Comparison of ENCODE assay signal across 13 cellular contexts in the genomic region with DNA sequence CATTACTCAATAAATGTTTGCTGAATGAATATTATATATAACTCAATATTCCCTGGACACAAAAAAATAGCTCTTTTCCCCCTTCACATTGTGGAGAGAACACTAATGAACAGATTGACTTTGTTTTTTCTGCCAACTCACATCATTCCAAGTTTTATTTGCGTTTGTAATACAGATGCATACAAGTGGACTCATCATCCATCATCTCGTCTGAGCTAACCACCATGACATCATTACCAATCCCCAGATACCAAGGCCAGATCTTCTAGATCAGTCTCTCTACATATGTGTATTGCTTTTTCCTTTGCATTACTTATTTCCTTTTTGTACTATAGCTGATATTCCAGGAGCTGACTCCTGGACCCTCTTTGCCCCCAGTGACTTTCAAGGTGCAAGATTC.
DNase-seq lines count a peak whose midpoint lies in the region; ATAC-seq and TF ChIP-seq lines count a peak whose summit lies in the region.
"Had no signal": no experiment of that assay in that cellular context is flagged by ENCODE, and none has a peak within 500 bp of the region (broad histone marks: within the 10 kb centered on the region; RNA-seq: fewer than 3 reads in every experiment).

No MANE protein-coding gene starts in this region.

- no peaks in the 10 kb centered on the region for H3K27me3 Mint-ChIP-seq in Calu3 (ENCODE audit: unreplicated experiment)

- H2BK15ac ChIP-seq in mesendoderm (replicated peaks; ENCODE audit: low read depth): no peak overlapping the region

- H3K36me3 Mint-ChIP-seq in Calu3 (ENCODE audit: insufficient read depth, unreplicated experiment): no peaks in the 10 kb centered on the region

- peaks cover 12% of the 10 kb centered on the region for H3K4me1 ChIP-seq in PC-3 (ENCODE audit: insufficient read depth, low read length)
- peaks cover 5% of the 10 kb centered on the region for H3K4me1 ChIP-seq in mesodermal cell (ENCODE audit: control insufficient read depth, insufficient read depth, low read length, poor library complexity, severe bottlenecking)
- H3K4me1 ChIP-seq in mesendoderm (ENCODE audit: control insufficient read depth, low read depth, low read length): peaks cover 3% of the 10 kb centered on the region

- no peaks in the 10 kb centered on the region for H3K27me3 ChIP-seq in PC-3 (ENCODE audit: low read length)
- no peaks in the 10 kb centered on the region for H3K27me3 ChIP-seq in mesendoderm (ENCODE audit: insufficient read depth, low read length, poor library complexity)
- H3K27me3 ChIP-seq: transverse colon had no signal

- peak overlapping the region; percentile 67 for H3K27ac Mint-ChIP-seq in Calu3 (ENCODE audit: unreplicated experiment)

- H2AK5ac ChIP-seq in mesendoderm (ENCODE audit: low read length): no peak overlapping the region

- intact Hi-C loops in Calu3 (cut with micrococcal nuclease; ENCODE audit: unreplicated experiment): no loop called here
- intact Hi-C loops in PC-3 (cut with micrococcal nuclease): no loop called here

- H3K18ac ChIP-seq in mesendoderm (ENCODE audit: low read length): no peak overlapping the region

- POLR2A ChIA-PET in PC-3 (lab: Charles Lee; ENCODE audit: unreplicated experiment): no interaction called here

- no peaks in the 10 kb centered on the region for H3K79me1 ChIP-seq in mesendoderm (ENCODE audit: low read length)

- H3F3A ChIP-seq in PC-3 (ENCODE audit: low read length, unreplicated experiment): no peaks in the 10 kb centered on the region

- no peaks in the 10 kb centered on the region for H4K20me1 ChIP-seq in PC-3 (ENCODE audit: low read length)

- no peak overlapping the region for H2AFZ ChIP-seq in PC-3 (ENCODE audit: low read length)

- DNase-seq in Calu3 (no peak), PC-3 (peak; percentile 54), NOMO-1 treated with dmso at 0.1 percent for 144 hours (lab: John Stamatoyannopoulos, UW; ENCODE audit: unreplicated experiment) (no peak), NCI-H69 (lab: John Stamatoyannopoulos, UW) (no peak), mesendoderm (no peak), germinal center (ENCODE audit: low spot score) (no peak)
- DNase-seq: right cardiac atrium, SIG-M5, transverse colon had no signal

- H3K36me3 ChIP-seq in PC-3 (ENCODE audit: low read depth, low read length) (no peaks in the 10 kb centered on the region), mesodermal cell (ENCODE audit: control insufficient read depth, insufficient read depth, low read length) (no peaks in the 10 kb centered on the region), mesendoderm (ENCODE audit: control insufficient read depth, insufficient read depth, low read length) (no peaks in the 10 kb centered on the region)
- H3K36me3 ChIP-seq: transverse colon had no signal

- peaks cover 3% of the 10 kb centered on the region for H3K9me3 Mint-ChIP-seq in Calu3 (ENCODE audit: low read depth, unreplicated experiment)

- no peak overlapping the region for H2BK5ac ChIP-seq in mesendoderm (ENCODE audit: low read length)

- no peak overlapping the region for H2BK120ac ChIP-seq in mesendoderm (ENCODE audit: low read depth, low read length)

- H3K4ac ChIP-seq in mesendoderm (ENCODE audit: low read depth, low read length): no peak overlapping the region

- 95 to 100% methylated on average over 1 to 2 of the region's 2 CpGs for WGBS in mesodermal cell (ENCODE audit: insufficient coverage in 2 of 2), 2 experiments
- no CpG with 5 or more reads among the region's 2 CpGs for WGBS in mesendoderm (ENCODE audit: extremely low coverage, insufficient coverage, low lambda C conversion rate)

- ATAC-seq in PC-3 (no peak), esophagus mucosa (peak; percentile 46)
- ATAC-seq: activated CD4-positive, CD25-positive, alpha-beta regulatory T cell treated with anti-CD3 and anti-CD28 coated beads, Interleukin-2, amount 50 U/mL, for 24 hours; right cardiac atrium had no signal

- no peaks in the 10 kb centered on the region for H3K9me2 ChIP-seq in PC-3 (replicated peaks; ENCODE audit: low read length)

- H3K27ac ChIP-seq in PC-3 (ENCODE audit: low read length) (no peak overlapping the region), mesodermal cell (ENCODE audit: low read depth, low read length, severe bottlenecking) (peak overlapping the region; percentile 23), mesendoderm (ENCODE audit: low read depth, low read length) (no peak overlapping the region)
- H3K27ac ChIP-seq: KMS-11 had no signal

- H3K79me2 ChIP-seq in PC-3 (ENCODE audit: low read length) (no peaks in the 10 kb centered on the region), mesendoderm (ENCODE audit: control insufficient read depth, insufficient read depth, low read length) (no peaks in the 10 kb centered on the region)

- H3K23ac ChIP-seq in mesendoderm (ENCODE audit: low read length): no peak overlapping the region

- TF ChIP-seq CTCF in Calu3 (IDR thresholded peaks at IDR 0.05; ENCODE audit: unreplicated experiment) (no peak), PC-3 (conservative IDR thresholded peaks at IDR 0.05; ENCODE audit: low read depth, low read length) (no peak)

- no TSS peak for BruUV-seq in Calu3 (replicated peaks; lab: Mats Ljungman, UMichigan)
- BruUV-seq in PC-3 (replicated peaks; lab: Mats Ljungman, UMichigan): no TSS peak

- H3K4me3 Mint-ChIP-seq in Calu3 (ENCODE audit: low read depth, unreplicated experiment): no peak overlapping the region

- H3K4me3 ChIP-seq in PC-3 (ENCODE audit: low read length) (no peak overlapping the region), mesodermal cell (ENCODE audit: extremely low read depth, insufficient read depth, low read length, poor library complexity, severe bottlenecking) (no peak overlapping the region), mesendoderm (ENCODE audit: low read length) (no peak overlapping the region)
- H3K4me3 ChIP-seq: transverse colon had no signal

- H3K9me3 ChIP-seq in PC-3 (ENCODE audit: low read length) (no peaks in the 10 kb centered on the region), mesodermal cell (ENCODE audit: control insufficient read depth, low read length) (no peaks in the 10 kb centered on the region)
- H3K9me3 ChIP-seq: transverse colon had no signal

- no peak overlapping the region for H4K8ac ChIP-seq in mesendoderm (ENCODE audit: low read depth, low read length)

- CTCF ChIA-PET in Calu3 (lab: Charles Lee): interaction anchor here (0.7 to 1.6 kb wide), 6 partner anchors 13 to 293 kb away, joined by 3 to 8 read pairs (median 4); no protein-coding TSS in a partner anchor
- CTCF ChIA-PET in PC-3 (lab: Charles Lee): interaction anchor here (0.6 kb wide), 1 partner anchor 135 kb away, joined by 8 read pairs; no protein-coding TSS in a partner anchor

- peaks cover 19% of the 10 kb centered on the region for H3K4me1 Mint-ChIP-seq in Calu3 (ENCODE audit: low read depth, unreplicated experiment)

- H3K9ac ChIP-seq in PC-3 (ENCODE audit: low read length) (no peak overlapping the region), mesendoderm (ENCODE audit: low read length) (no peak overlapping the region)
- H3K9ac ChIP-seq: KMS-11 had no signal

- H3K56ac ChIP-seq in mesendoderm (ENCODE audit: low read length): no peak overlapping the region

- H3K4me2 ChIP-seq in PC-3 (ENCODE audit: low read length) (no peak overlapping the region), mesendoderm (ENCODE audit: low read length) (no peak overlapping the region)
- H3K4me2 ChIP-seq: KMS-11 had no signal

- no peak overlapping the region for H4K5ac ChIP-seq in mesendoderm (ENCODE audit: low read length)
